In genomic region chr19:4343056-4343844, GRCh38 we compare ENCODE assay signal across 8 cellular contexts. TPM values are rescaled to one million over a fixed set of nuclear protein-coding genes. Genes with fewer than 3 reads are reported as not detected.
A peak's percentile ranks its signal among the peaks of the same experiment; 100 is the strongest.
DNase-seq lines count a peak whose midpoint lies in the region; ATAC-seq and TF ChIP-seq lines count a peak whose summit lies in the region.

Gene MPND, plus strand, starts transcription at chr19:4343562. Its CDS starts 32 bp downstream, at chr19:4343594.

- H3K4me3 ChIP-seq in BE2C (ENCODE audit: low read depth, low read length), result peak within 1 kb of the TSS; percentile 63
- H3K4me3 ChIP-seq in duodenal mucosa (ENCODE audit: low read depth in 1 of 2, low read length in 2 of 2), result peak within 1 kb of the TSS; percentile 84 to 87
- peak within 1 kb of the TSS; percentile 55 for H3K4me3 ChIP-seq in lung

- H3K9me3 Mint-ChIP-seq in activated CD4-positive, alpha-beta memory T cell treated with anti-CD3 and anti-CD28 coated beads, Interleukin-2, amount 10 ng/mL, durations not matched to agents 7 days and 5 days, result no peaks in the 10 kb centered on the region

- H3K4me1 ChIP-seq in BE2C (peaks cover 4% of the 10 kb centered on the region; the same call in 1 of the 2 replicates), duodenal mucosa (ENCODE audit: control insufficient read depth in 1 of 2, insufficient read depth in 2 of 2, low read length in 2 of 2) (peaks cover 18 to 35% of the 10 kb centered on the region in 2 donors), lung (ENCODE audit: control insufficient read depth in 2 of 2, insufficient read depth in 2 of 2, low read length in 2 of 2) (peaks cover 0 to 7% of the 10 kb centered on the region in 2 donors)

- peaks cover 31% of the 10 kb centered on the region for H3K4me1 Mint-ChIP-seq in activated CD4-positive, alpha-beta memory T cell treated with anti-CD3 and anti-CD28 coated beads, Interleukin-2, amount 10 ng/mL, durations not matched to agents 7 days and 5 days

- H3K9me3 ChIP-seq in BE2C (no peaks in the 10 kb centered on the region), duodenal mucosa (ENCODE audit: control insufficient read depth in 1 of 2, low read length in 2 of 2) (no peaks in the 10 kb centered on the region), lung (ENCODE audit: control insufficient read depth in 2 of 2, insufficient read depth in 1 of 2, low read length in 1 of 2) (no peaks in the 10 kb centered on the region)

- POLR2A ChIA-PET in activated CD4-positive, alpha-beta memory T cell treated with anti-CD3 and anti-CD28 coated beads, Interleukin-2, amount 10 ng/mL, durations not matched to agents 7 days and 5 days (lab: Charles Lee), result interaction anchor here (0.9 to 3.1 kb wide), 20 partner anchors 9 to 128 kb away, joined by 3 to 22 read pairs (median 8); partner anchors contain the start of genes CHAF1A, SH3GL1 and YJU2

- peaks cover 8% of the 10 kb centered on the region for H3K36me3 Mint-ChIP-seq in activated CD4-positive, alpha-beta memory T cell treated with anti-CD3 and anti-CD28 coated beads, Interleukin-2, amount 10 ng/mL, durations not matched to agents 7 days and 5 days (ENCODE audit: low read depth)

- peak; percentile 46 for ATAC-seq in HG03439 (IDR thresholded peaks at IDR 0.05; ENCODE audit: unreplicated experiment)
- peak; percentile 77 for ATAC-seq in lung (ENCODE audit: insufficient read depth, low FRiP score)

- H3K27me3 Mint-ChIP-seq in activated CD4-positive, alpha-beta memory T cell treated with anti-CD3 and anti-CD28 coated beads, Interleukin-2, amount 10 ng/mL, durations not matched to agents 7 days and 5 days, result no peaks in the 10 kb centered on the region

- DNase-seq in BE2C (peak; percentile 97), GM19238 (ENCODE audit: insufficient read length, low spot score) (peak; percentile 86), NCI-H748 treated with DMSO at 0.1 percent for 48 hours (lab: John Stamatoyannopoulos, UW) (peak; percentile 40), lung (ENCODE audit: low spot score) (peak; percentile 91)
- DNase-seq in activated CD4-positive, alpha-beta memory T cell treated with anti-CD3 and anti-CD28 coated beads, Interleukin-2, amount 10 ng/mL, durations not matched to agents 7 days and 5 days, result peak; percentile 95
- DNase-seq in stimulated activated CD4-positive, alpha-beta T cell treated with anti-CD3 and anti-CD28 coated beads, TNF-alpha, amount 100 ng/mL, for 4 hours (ENCODE audit: low read depth in 3 of 3), result peak; percentile 85 to 94 (median 89)

- H3K36me3 ChIP-seq in BE2C (peaks cover 5% of the 10 kb centered on the region), duodenal mucosa (ENCODE audit: control insufficient read depth in 1 of 2, insufficient read depth in 2 of 2, low read length in 2 of 2) (peaks cover 0 to 7% of the 10 kb centered on the region in 2 donors), lung (ENCODE audit: control insufficient read depth in 2 of 2, insufficient read depth in 2 of 2, low read length in 2 of 2) (peaks cover 0 to 7% of the 10 kb centered on the region in 2 donors)

- H3K27me3 ChIP-seq in BE2C (no peaks in the 10 kb centered on the region), duodenal mucosa (ENCODE audit: control insufficient read depth in 1 of 2, insufficient read depth in 2 of 2, low read length in 2 of 2) (no peaks in the 10 kb centered on the region), lung (ENCODE audit: control insufficient read depth, insufficient read depth) (no peaks in the 10 kb centered on the region)

- CTCF ChIA-PET in activated CD4-positive, alpha-beta memory T cell treated with anti-CD3 and anti-CD28 coated beads, Interleukin-2, amount 10 ng/mL, durations not matched to agents 7 days and 5 days (lab: Charles Lee), result interaction anchor here (0.6 to 3.5 kb wide), 27 partner anchors 10 to 379 kb away, joined by 3 to 63 read pairs (median 4); partner anchors contain the start of genes CHAF1A, FSD1 and SH3GL1

- peak within 1 kb of the TSS; percentile 90 for H3K4me3 Mint-ChIP-seq in activated CD4-positive, alpha-beta memory T cell treated with anti-CD3 and anti-CD28 coated beads, Interleukin-2, amount 10 ng/mL, durations not matched to agents 7 days and 5 days

- peak within 1 kb of the TSS; percentile 90 for H3K27ac Mint-ChIP-seq in activated CD4-positive, alpha-beta memory T cell treated with anti-CD3 and anti-CD28 coated beads, Interleukin-2, amount 10 ng/mL, durations not matched to agents 7 days and 5 days

- peak within 1 kb of the TSS; percentile 97 for H3K27ac ChIP-seq in duodenal mucosa (ENCODE audit: low read depth, low read length)
- peak within 1 kb of the TSS; percentile 92 to 96 for H3K27ac ChIP-seq in lung (ENCODE audit: low read depth in 1 of 2, low read length in 1 of 2)

- TF ChIP-seq CTCF in BE2C (IDR thresholded peaks at IDR 0.05; ENCODE audit: low read depth, low read length) (peak; percentile 47), lung (IDR thresholded peaks at IDR 0.05; ENCODE audit: control extremely low read depth, extremely low read depth) (no peak)

- H3K9ac ChIP-seq in duodenal mucosa (ENCODE audit: low read depth in 1 of 2, low read length in 2 of 2), result peak within 1 kb of the TSS; percentile 70 to 89

- 0 to 1% methylated on average over 54 to 80 of the region's 80 CpGs for WGBS in lung, 2 donors

RNA-seq across cellular contexts. Expression of gene MPND, which starts in this region (rescaled TPM):
- 43.6 TPM for polyA plus RNA-seq in BE2C (2012; ENCODE audit: insufficient read depth, insufficient read length, low read depth)
- total RNA-seq in activated CD4-positive, alpha-beta memory T cell treated with anti-CD3 and anti-CD28 coated beads, Interleukin-2, amount 10 ng/mL, durations not matched to agents 7 days and 5 days, result 10 to 100 TPM; 19.1 to 20.4 TPM
- total RNA-seq in lung, result 10 to 100 TPM in 1 of 2 donors, 1 to 10 TPM in 1; 9.1 to 30.5 TPM
- 10 to 100 TPM; 18.7 to 32.3 TPM for polyA plus RNA-seq in lung

Comparison
In these comparisons a context has a peak if more than half of its experiments do, and no peak if none do; other contexts are left out.
1. Peak in every context shown above with its lines: DNase-seq, ATAC-seq, H3K4me3 ChIP-seq and H3K27ac ChIP-seq.
2. DNase-seq: peak in every context shown above with its lines; median percentile 97 in BE2C; 95 in activated CD4-positive, alpha-beta memory T cell treated with anti-CD3 and anti-CD28 coated beads, Interleukin-2, amount 10 ng/mL, durations not matched to agents 7 days and 5 days; 91 in lung; 89 in stimulated activated CD4-positive, alpha-beta T cell treated with anti-CD3 and anti-CD28 coated beads, TNF-alpha, amount 100 ng/mL, for 4 hours; 86 in GM19238; 40 in NCI-H748 treated with DMSO at 0.1 percent for 48 hours.